ENCODE assay signal across 20 cellular contexts in genomic region chr22:23284504-23285033, GRCh38.
A peak's percentile ranks its signal among the peaks of the same experiment; 100 is the strongest.
DNase-seq lines count a peak whose midpoint lies in the region; ATAC-seq and TF ChIP-seq lines count a peak whose summit lies in the region.
"Had no signal": no experiment of that assay in that cellular context is flagged by ENCODE, and none has a peak within 500 bp of the region (broad histone marks: within the 10 kb centered on the region; RNA-seq: fewer than 3 reads in every experiment).

No MANE protein-coding gene starts in this region.

- no peak overlapping the region for H4K5ac ChIP-seq in IMR-90 (ENCODE audit: low read depth, low read length)

- H3K9me3 ChIP-seq in IMR-90 (ENCODE audit: control insufficient read depth, insufficient read depth, low read length) (no peaks in the 10 kb centered on the region), tibial artery (no peaks in the 10 kb centered on the region), lower lobe of right lung (no peaks in the 10 kb centered on the region)
- H3K9me3 ChIP-seq: BLaER1, HAP-1 had no signal

- no peak for TF ChIP-seq POLR2A in IMR-90 (IDR thresholded peaks at IDR 0.05; ENCODE audit: low read depth, low read length)

- peaks cover 26% of the 10 kb centered on the region for H3K9me3 Mint-ChIP-seq in glutamatergic neuron (ENCODE audit: unreplicated experiment)
- H3K9me3 Mint-ChIP-seq: CD4-positive, alpha-beta T cell had no signal

- TF ChIP-seq RAD21 in IMR-90 (IDR thresholded peaks at IDR 0.05; ENCODE audit: low read length): no peak

- peaks cover 38% of the 10 kb centered on the region for H3K4me1 Mint-ChIP-seq in glutamatergic neuron (ENCODE audit: low read depth, unreplicated experiment)

- ATAC-seq in IMR-90 (ENCODE audit: low read depth) (no peak), lower lobe of right lung (no peak)
- ATAC-seq: GM12878 had no signal

- no peak overlapping the region for H3K56ac ChIP-seq in IMR-90 (ENCODE audit: extremely low read depth, insufficient read depth, low read length)

- no peak overlapping the region for H2AK5ac ChIP-seq in IMR-90 (ENCODE audit: low read depth, low read length)

- no peak overlapping the region for H2BK20ac ChIP-seq in IMR-90 (ENCODE audit: low read depth, low read length)

- H3K36me3 ChIP-seq in IMR-90 (ENCODE audit: control insufficient read depth, insufficient read depth, low read length): peaks cover 42% of the 10 kb centered on the region
- H3K36me3 ChIP-seq in brain microvascular endothelial cell (replicated peaks): peaks cover 63% of the 10 kb centered on the region
- peaks cover 13 to 77% (median 74%) of the 10 kb centered on the region in 3 donors for H3K36me3 ChIP-seq in tibial artery
- peaks cover 76% of the 10 kb centered on the region for H3K36me3 ChIP-seq in lower lobe of right lung
- H3K36me3 ChIP-seq: HAP-1 had no signal

- dilution Hi-C loops in IMR-90 (cut with HindIII; ENCODE audit: low sequenced_read_pairs, unreplicated experiment): no loop called here

- no peak overlapping the region for H2AFZ ChIP-seq in IMR-90 (replicated peaks; ENCODE audit: low read length, poor library complexity)
- H2AFZ ChIP-seq: GM23248 had no signal

- H3K23ac ChIP-seq in IMR-90 (ENCODE audit: low read depth, low read length): no peak overlapping the region

- H3K79me1 ChIP-seq in IMR-90 (ENCODE audit: low read depth in 1 of 2, low read length in 2 of 2): 0 out of 4 replicates have a peak, but pooled peaks cover 0 to 7% of the 10 kb centered on the region in 2 experiments

- WGBS in IMR-90 (ENCODE audit: extremely low coverage in 2 of 2, insufficient read length in 1 of 2), 2 experiments: 100% methylated on average over 1 of the region's 10 CpGs; no CpG with 5 or more reads in 1 of the 2 experiments

- no TSS peak for BruUV-seq in IMR-90 (replicated peaks; lab: Mats Ljungman, UMichigan)

- no peak overlapping the region for H4K91ac ChIP-seq in IMR-90 (ENCODE audit: insufficient read depth, low read depth, low read length)

- H3K14ac ChIP-seq in IMR-90 (replicated peaks; ENCODE audit: low read depth, low read length): no peak overlapping the region

- H3K4me2 ChIP-seq in IMR-90 (ENCODE audit: low read depth, low read length): no peak overlapping the region
- H3K4me2 ChIP-seq: BLaER1 had no signal

- H3K9me1 ChIP-seq in IMR-90 (ENCODE audit: insufficient read depth, low read length): 0 out of 2 replicates have a peak, but pooled peaks cover 7% of the 10 kb centered on the region

- H2BK15ac ChIP-seq in IMR-90 (ENCODE audit: low read depth, low read length): no peak overlapping the region

- H3K27ac Mint-ChIP-seq in glutamatergic neuron (ENCODE audit: unreplicated experiment): peak overlapping the region; percentile 79
- H3K27ac Mint-ChIP-seq: CD4-positive, alpha-beta T cell had no signal

- no peak overlapping the region for H3K9ac ChIP-seq in IMR-90 (ENCODE audit: low read depth, low read length)
- H3K9ac ChIP-seq: BLaER1, GM23248 had no signal

- no peaks in the 10 kb centered on the region; the same call in 1 of the 2 replicates for H4K20me1 ChIP-seq in IMR-90 (ENCODE audit: insufficient read depth, low read length)

- in situ Hi-C loops in IMR-90 (cut with MboI; ENCODE audit: low sequenced_read_pairs): loop anchor here (25.0 kb wide), 1 partner anchor 322 kb away; no protein-coding TSS in a partner anchor
- in situ Hi-C loops in brain microvascular endothelial cell (cut with HindIII; ENCODE audit: low pct_ligation_motif_present, low sequenced_read_pairs): no loop called here

- H3K27me3 ChIP-seq in IMR-90 (ENCODE audit: control insufficient read depth, insufficient read depth, low read length) (no peaks in the 10 kb centered on the region), brain microvascular endothelial cell (replicated peaks) (no peaks in the 10 kb centered on the region), tibial artery (no peaks in the 10 kb centered on the region), lower lobe of right lung (ENCODE audit: low read depth) (no peaks in the 10 kb centered on the region)
- H3K27me3 ChIP-seq: BLaER1 had no signal

- peaks cover 18% of the 10 kb centered on the region for H3K27me3 Mint-ChIP-seq in glutamatergic neuron (ENCODE audit: unreplicated experiment)
- H3K27me3 Mint-ChIP-seq: CD4-positive, alpha-beta T cell had no signal

- CTCF ChIA-PET in IMR-90 (lab: Yijun Ruan, JAX): no interaction called here

- H2BK120ac ChIP-seq in IMR-90 (ENCODE audit: low read depth, low read length): no peak overlapping the region

- no peak overlapping the region for H4K8ac ChIP-seq in IMR-90 (ENCODE audit: low read depth in 2 of 2, low read length in 2 of 2)

- no peak overlapping the region for H3K4ac ChIP-seq in IMR-90 (ENCODE audit: low read depth, low read length)

- H2BK5ac ChIP-seq in IMR-90 (ENCODE audit: low read depth, low read length, poor library complexity, severe bottlenecking): no peak overlapping the region

- POLR2A ChIA-PET in IMR-90 (lab: Charles Lee; ENCODE audit: unreplicated experiment): no interaction called here

- peak overlapping the region; percentile 61 for H2AK9ac ChIP-seq in IMR-90 (replicated peaks; ENCODE audit: low read depth, low read length, poor library complexity)

- TF ChIP-seq CTCF in IMR-90 (conservative IDR thresholded peaks at IDR 0.05; ENCODE audit: low read depth, low read length): no peak
- no peak for TF ChIP-seq CTCF in brain microvascular endothelial cell (IDR thresholded peaks at IDR 0.05; ENCODE audit: low read depth, low read length, missing control alignments)
- TF ChIP-seq CTCF in glutamatergic neuron (IDR thresholded peaks at IDR 0.05; ENCODE audit: partially characterized antibody, unreplicated experiment): no peak
- no peak for TF ChIP-seq CTCF in tibial artery (IDR thresholded peaks at IDR 0.05)
- no peak for TF ChIP-seq CTCF in lower lobe of right lung (IDR thresholded peaks at IDR 0.05)

- DNase-seq in IMR-90 (no peak), brain microvascular endothelial cell (no peak), glutamatergic neuron (no peak), tibial artery (no peak), lower lobe of right lung (no peak), posterior cingulate gyrus (no peak)
- DNase-seq in activated CD8-positive, alpha-beta memory T cell treated with anti-CD3 and anti-CD28 coated beads, Interleukin-2, amount 50 U/mL, for 48 hours: no peak
- DNase-seq: CD4-positive, alpha-beta T cell; COR-L47; DMS79; GM23248; MV-4-11; NCI-H1105 treated with DMSO at 0.1 percent for 48 hours; NCI-H2029 treated with DMSO at 0.1 percent for 48 hours; NCI-H226; NCI-H510A treated with DMSO at 0.1 percent for 48 hours; NCI-H748 treated with DMSO at 0.1 percent for 48 hours had no signal

- peaks cover 4% of the 10 kb centered on the region for H3K36me3 Mint-ChIP-seq in glutamatergic neuron (ENCODE audit: unreplicated experiment)

- H3K4me3 ChIP-seq in IMR-90 (ENCODE audit: insufficient read depth, low read depth, low read length) (no peak overlapping the region), brain microvascular endothelial cell (ENCODE audit: low read depth, low read length) (no peak overlapping the region), tibial artery (no peak overlapping the region), lower lobe of right lung (no peak overlapping the region)
- H3K4me3 ChIP-seq: BLaER1, GM12878, GM23248, HAP-1 had no signal

- peaks cover 5% of the 10 kb centered on the region; the same call in 1 of the 2 replicates for H3K4me1 ChIP-seq in IMR-90 (ENCODE audit: control insufficient read depth, insufficient read depth, low read length)
- H3K4me1 ChIP-seq in tibial artery: peaks cover 3 to 47% (median 34%) of the 10 kb centered on the region in 4 donors
- peaks cover 27% of the 10 kb centered on the region for H3K4me1 ChIP-seq in lower lobe of right lung
- H3K4me1 ChIP-seq: HAP-1 had no signal

- intact Hi-C loops in IMR-90 (cut with micrococcal nuclease): loop anchor here (5.0 kb wide), 1 partner anchor 327 kb away; no protein-coding TSS in a partner anchor
- intact Hi-C loops in tibial artery (cut with DNase I; ENCODE audit: low total_unique reads): no loop called here
- intact Hi-C loops in lower lobe of right lung (cut with DNase I): loop anchor here (10.0 kb wide), 1 partner anchor 110 kb away; no protein-coding TSS in a partner anchor
- intact Hi-C loops in posterior cingulate gyrus (cut with DNase I): no loop called here

- no peak overlapping the region for H3K18ac ChIP-seq in IMR-90 (ENCODE audit: low read depth, low read length)

- H3K27ac ChIP-seq in IMR-90 (ENCODE audit: insufficient read depth, low read length): no peak overlapping the region
- H3K27ac ChIP-seq in brain microvascular endothelial cell: peak overlapping the region; percentile 10
- peak overlapping the region; percentile 43 to 88 for H3K27ac ChIP-seq in tibial artery
- H3K27ac ChIP-seq in lower lobe of right lung: no peak overlapping the region
- H3K27ac ChIP-seq: BLaER1, GM23248 had no signal

- no peak overlapping the region for H3K4me3 Mint-ChIP-seq in glutamatergic neuron (ENCODE audit: unreplicated experiment)
- H3K4me3 Mint-ChIP-seq: CD4-positive, alpha-beta T cell had no signal

TF ChIP-seq in IMR-90, 13 proteins besides CTCF, POLR2A, EP300 and RAD21:
- no peak for TF ChIP-seq MAZ (IDR thresholded peaks at IDR 0.05; ENCODE audit: borderline replicate concordance, low read depth, low read length)
- no peak for TF ChIP-seq RFX5 (IDR thresholded peaks at IDR 0.05; ENCODE audit: low read depth, low read length)
- no peak for TF ChIP-seq RCOR1 (IDR thresholded peaks at IDR 0.05; ENCODE audit: insufficient replicate concordance, low read length)
- TF ChIP-seq ELK1 (IDR thresholded peaks at IDR 0.05; ENCODE audit: borderline replicate concordance, low read depth, low read length): no peak
- TF ChIP-seq FOS (IDR thresholded peaks at IDR 0.05; ENCODE audit: low read depth, low read length): no peak
- TF ChIP-seq CEBPB (IDR thresholded peaks at IDR 0.05; ENCODE audit: low read depth, low read length): no peak
- TF ChIP-seq CHD1 (IDR thresholded peaks at IDR 0.05; ENCODE audit: low read depth, low read length): no peak
- TF ChIP-seq NFE2L2 (IDR thresholded peaks at IDR 0.05; ENCODE audit: low read depth, low read length): no peak
- TF ChIP-seq MAFK (IDR thresholded peaks at IDR 0.05; ENCODE audit: low read depth, low read length): no peak
- TF ChIP-seq SMC3 (IDR thresholded peaks at IDR 0.05; ENCODE audit: low read depth, low read length): no peak
- TF ChIP-seq BHLHE40 (IDR thresholded peaks at IDR 0.05; ENCODE audit: low read depth, low read length): no peak
- no peak for TF ChIP-seq MXI1 (IDR thresholded peaks at IDR 0.05; ENCODE audit: borderline replicate concordance, low read depth, low read length)

Comparison
In these comparisons a context has a peak if more than half of its experiments do, and no peak if none do; other contexts are left out.
1. H3K27ac ChIP-seq: peak in brain microvascular endothelial cell (single experiment) and tibial artery (2 of 2); none in IMR-90 (single experiment) and lower lobe of right lung (single experiment).
2. intact Hi-C loops: an anchor here in IMR-90 (5.0 kb wide) and lower lobe of right lung (10.0 kb wide); none called in tibial artery and posterior cingulate gyrus.